ENCODE assay signal across 21 cellular contexts in the genomic region with DNA sequence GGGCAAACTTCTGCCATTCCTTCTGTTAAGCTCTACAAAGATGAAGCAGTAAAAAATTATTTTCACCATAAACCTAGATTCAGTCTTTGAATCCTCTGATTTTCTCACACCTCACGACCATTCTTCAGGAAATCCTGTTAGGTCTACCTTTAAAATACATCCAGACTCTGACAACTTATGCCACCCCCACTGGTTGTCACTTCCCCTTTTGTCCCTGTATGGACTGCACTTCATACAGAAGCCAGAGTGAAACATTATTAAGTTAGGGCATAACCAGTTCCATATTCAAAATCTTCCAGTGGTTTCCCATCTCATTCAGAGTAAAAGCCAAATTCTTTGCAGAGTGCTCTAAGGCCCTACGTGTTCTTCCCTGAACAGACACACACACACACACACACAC.
"Had no signal": no experiment of that assay in that cellular context is flagged by ENCODE, and none has a peak within 500 bp of the region (broad histone marks: within the 10 kb centered on the region; RNA-seq: fewer than 3 reads in every experiment).

No MANE protein-coding gene starts in this region.

- H3K27ac ChIP-seq: dorsolateral prefrontal cortex, neural progenitor cell, pancreas, suprapubic skin, thyroid gland had no signal

- ATAC-seq: left lobe of liver; pancreas; right cardiac atrium; stimulated activated naive CD8-positive, alpha-beta T cell treated with anti-CD3 and anti-CD28 coated beads, Interleukin-15, Interleukin-2, amounts not matched to agents 100 U/mL and 50 U/mL, for 24 hours had no signal

- H3K9me3 Mint-ChIP-seq: mesothelial cell of epicardium, neural progenitor cell, type B pancreatic cell had no signal

- H3K4me3 Mint-ChIP-seq: mesothelial cell of epicardium; natural killer cell treated with Interleukin-12 subunit alpha and Interleukin-12 subunit beta and Interleukin-15 and Interleukin-18, amount 100 ng/mL, for 72 hours; neural progenitor cell; type B pancreatic cell had no signal

- H3K4me3 ChIP-seq: dorsolateral prefrontal cortex, neural progenitor cell, pancreas, smooth muscle cell, suprapubic skin, thyroid gland had no signal

- H3K27me3 ChIP-seq: dorsolateral prefrontal cortex, neural progenitor cell, pancreas, suprapubic skin, thyroid gland had no signal

- H3K27me3 Mint-ChIP-seq: natural killer cell treated with Interleukin-12 subunit alpha and Interleukin-12 subunit beta and Interleukin-15 and Interleukin-18, amount 100 ng/mL, for 72 hours; progenitor cell of endocrine pancreas had no signal

- DNase-seq: cortex of kidney; dorsolateral prefrontal cortex; effector CD8-positive, alpha-beta T cell; foreskin melanocyte; head of caudate nucleus; hypothalamus; kidney glomerular epithelial cell; occipital lobe; pancreas; right cardiac atrium; stimulated activated CD4-positive, alpha-beta T cell treated with anti-CD3 and anti-CD28 coated beads, Interleukin-2, amount 100 ng/mL, for 48 hours; stimulated activated naive CD8-positive, alpha-beta T cell treated with anti-CD3 and anti-CD28 coated beads, Interleukin-15, Interleukin-2, amounts not matched to agents 100 U/mL and 50 U/mL, for 24 hours; thyroid gland had no signal

- H3K36me3 ChIP-seq: neural progenitor cell, pancreas, suprapubic skin, thyroid gland had no signal

- H3K36me3 Mint-ChIP-seq: mesothelial cell of epicardium; natural killer cell treated with Interleukin-12 subunit alpha and Interleukin-12 subunit beta and Interleukin-15 and Interleukin-18, amount 100 ng/mL, for 72 hours; neural progenitor cell; type B pancreatic cell had no signal

- H3K27ac Mint-ChIP-seq: mesothelial cell of epicardium; natural killer cell treated with Interleukin-12 subunit alpha and Interleukin-12 subunit beta and Interleukin-15 and Interleukin-18, amount 100 ng/mL, for 72 hours; neural progenitor cell; progenitor cell of endocrine pancreas; type B pancreatic cell had no signal

- H3K9me3 ChIP-seq: pancreas, suprapubic skin, thyroid gland had no signal
